13 cellular contexts compared by ENCODE assay signal in the genomic region with DNA sequence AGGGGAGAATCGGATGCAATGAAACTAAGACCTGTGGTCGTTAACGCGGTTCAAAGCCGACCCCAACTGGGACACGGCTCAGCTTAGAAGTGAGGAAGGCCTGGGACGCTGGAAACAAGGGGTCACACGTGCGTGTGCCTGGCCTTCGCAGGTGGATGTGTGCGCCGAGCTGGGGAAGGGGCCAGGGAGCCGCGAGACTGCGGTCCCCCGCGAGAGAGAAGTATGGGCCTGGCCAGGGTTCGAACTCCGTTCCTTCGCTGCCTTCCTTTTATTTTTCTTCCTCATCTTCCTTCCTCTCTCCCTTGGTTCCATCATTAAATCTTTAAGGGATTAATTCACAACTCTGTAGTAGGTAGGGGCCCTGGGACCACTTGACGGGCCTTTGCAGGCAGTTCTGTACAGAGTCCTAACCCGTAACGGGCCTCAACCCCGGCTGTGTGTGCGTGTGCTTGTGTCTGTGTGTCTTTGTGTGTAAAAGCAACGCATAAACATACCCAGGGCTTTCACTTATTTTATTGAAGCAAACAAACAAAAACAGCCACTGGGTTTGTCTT. TPM values are rescaled to one million over a fixed set of nuclear protein-coding genes. Genes with fewer than 3 reads are reported as not detected.
DNase-seq lines count a peak whose midpoint lies in the region; TF ChIP-seq lines count a peak whose summit lies in the region.
"Had no signal": no experiment of that assay in that cellular context is flagged by ENCODE, and none has a peak within 500 bp of the region (broad histone marks: within the 10 kb centered on the region; RNA-seq: fewer than 3 reads in every experiment).

No MANE protein-coding gene starts in this region.

- H3K9me3 ChIP-seq in iPS-18c (ENCODE audit: control insufficient read depth, insufficient read depth, low read length) = peaks cover 6% of the 10 kb centered on the region
- H3K9me3 ChIP-seq: A549 had no signal

- H3K4me3 ChIP-seq in iPS-18c (ENCODE audit: insufficient read depth, low read depth, low read length) = peak overlapping the region; percentile 46; the same call in 1 of the 2 replicates
- H3K4me3 ChIP-seq: A549 had no signal

- H3K9me3 Mint-ChIP-seq in activated T-helper 2 cell treated with anti-CD3 and anti-CD28 coated beads, Interferon-gamma antibody, Interleukin-2, Interleukin-4, amounts not matched to agents 10 μg/mL and 5 μg/mL and 100 μg/mL, durations not matched to agents 14 hours and 24 hours and 36 hours = peaks cover 13% of the 10 kb centered on the region

- DNase-seq in NCI-H1417 (lab: John Stamatoyannopoulos, UW) (peak in 2 of 3 experiments; percentile 83 to 88), NCI-H1417 treated with DMSO at 0.1 percent for 48 hours (lab: John Stamatoyannopoulos, UW) (no peak), retina (peak; percentile 66), GF-D8 (lab: John Stamatoyannopoulos, UW) (no peak)
- DNase-seq in effector CD4-positive, alpha-beta T cell = no peak
- DNase-seq in activated T-helper 2 cell treated with anti-CD3 and anti-CD28 coated beads, Interferon-gamma antibody, Interleukin-2, Interleukin-4, amounts not matched to agents 10 μg/mL and 5 μg/mL and 100 μg/mL, durations not matched to agents 14 hours and 24 hours and 36 hours (ENCODE audit: low spot score) = no peak
- DNase-seq: foreskin fibroblast, midbrain, SW 1271 had no signal

- no peak overlapping the region for H3K4me3 Mint-ChIP-seq in activated T-helper 2 cell treated with anti-CD3 and anti-CD28 coated beads, Interferon-gamma antibody, Interleukin-2, Interleukin-4, amounts not matched to agents 10 μg/mL and 5 μg/mL and 100 μg/mL, durations not matched to agents 14 hours and 24 hours and 36 hours (ENCODE audit: low read depth)
- H3K4me3 Mint-ChIP-seq: stimulated activated effector memory CD8-positive, alpha-beta T cell treated with anti-CD3 and anti-CD28 coated beads, Interleukin-12 subunit alpha, Interleukin-12 subunit beta, amount 100 ng/mL, for 72 hours had no signal

- intact Hi-C loops in activated T-helper 2 cell treated with anti-CD3 and anti-CD28 coated beads, Interferon-gamma antibody, Interleukin-2, Interleukin-4, amounts not matched to agents 10 μg/mL and 5 μg/mL and 100 μg/mL, durations not matched to agents 14 hours and 24 hours and 36 hours (cut with micrococcal nuclease) = loop anchor here (2.0 kb wide), 1 partner anchor 14 kb away; no protein-coding TSS in a partner anchor

- peaks cover 6% of the 10 kb centered on the region for H3K36me3 Mint-ChIP-seq in activated T-helper 2 cell treated with anti-CD3 and anti-CD28 coated beads, Interferon-gamma antibody, Interleukin-2, Interleukin-4, amounts not matched to agents 10 μg/mL and 5 μg/mL and 100 μg/mL, durations not matched to agents 14 hours and 24 hours and 36 hours (ENCODE audit: low read depth)

- H3K27ac ChIP-seq in VCaP = peak overlapping the region; percentile 100
- H3K27ac ChIP-seq: A549 had no signal

- no peak for TF ChIP-seq CTCF in VCaP (conservative IDR thresholded peaks at IDR 0.05)

- H3K4me1 Mint-ChIP-seq in activated T-helper 2 cell treated with anti-CD3 and anti-CD28 coated beads, Interferon-gamma antibody, Interleukin-2, Interleukin-4, amounts not matched to agents 10 μg/mL and 5 μg/mL and 100 μg/mL, durations not matched to agents 14 hours and 24 hours and 36 hours (ENCODE audit: low read depth) = peaks cover 6% of the 10 kb centered on the region

- H3K27me3 Mint-ChIP-seq in activated T-helper 2 cell treated with anti-CD3 and anti-CD28 coated beads, Interferon-gamma antibody, Interleukin-2, Interleukin-4, amounts not matched to agents 10 μg/mL and 5 μg/mL and 100 μg/mL, durations not matched to agents 14 hours and 24 hours and 36 hours (ENCODE audit: low read depth) = peaks cover 65% of the 10 kb centered on the region

- no peak overlapping the region for H3K27ac Mint-ChIP-seq in activated T-helper 2 cell treated with anti-CD3 and anti-CD28 coated beads, Interferon-gamma antibody, Interleukin-2, Interleukin-4, amounts not matched to agents 10 μg/mL and 5 μg/mL and 100 μg/mL, durations not matched to agents 14 hours and 24 hours and 36 hours
- H3K27ac Mint-ChIP-seq: stimulated activated effector memory CD8-positive, alpha-beta T cell treated with anti-CD3 and anti-CD28 coated beads, Interleukin-12 subunit alpha, Interleukin-12 subunit beta, amount 100 ng/mL, for 72 hours had no signal

RNA-seq across cellular contexts. Expression of a gene that starts 3.6 kb away (rescaled TPM):
- total RNA-seq in activated T-helper 2 cell treated with anti-CD3 and anti-CD28 coated beads, Interferon-gamma antibody, Interleukin-2, Interleukin-4, amounts not matched to agents 10 μg/mL and 5 μg/mL and 100 μg/mL, durations not matched to agents 14 hours and 24 hours and 36 hours = not detected in 2 replicates

RNA-seq across cellular contexts. Expression of a gene that starts 4.0 kb away (rescaled TPM):
- total RNA-seq in activated T-helper 2 cell treated with anti-CD3 and anti-CD28 coated beads, Interferon-gamma antibody, Interleukin-2, Interleukin-4, amounts not matched to agents 10 μg/mL and 5 μg/mL and 100 μg/mL, durations not matched to agents 14 hours and 24 hours and 36 hours = 0.11 TPM in 1 of 2 replicates, not detected in the other

Comparison
In these comparisons a context has a peak if more than half of its experiments do, and no peak if none do; other contexts are left out.
1. DNase-seq: peak in NCI-H1417 (2 of 3) and retina (single experiment); none in NCI-H1417 treated with DMSO at 0.1 percent for 48 hours (single experiment), GF-D8 (single experiment), effector CD4-positive, alpha-beta T cell (single experiment) and activated T-helper 2 cell treated with anti-CD3 and anti-CD28 coated beads, Interferon-gamma antibody, Interleukin-2, Interleukin-4, amounts not matched to agents 10 μg/mL and 5 μg/mL and 100 μg/mL, durations not matched to agents 14 hours and 24 hours and 36 hours (single experiment).